1 cellular context compared by ENCODE assay signal in the genomic region with DNA sequence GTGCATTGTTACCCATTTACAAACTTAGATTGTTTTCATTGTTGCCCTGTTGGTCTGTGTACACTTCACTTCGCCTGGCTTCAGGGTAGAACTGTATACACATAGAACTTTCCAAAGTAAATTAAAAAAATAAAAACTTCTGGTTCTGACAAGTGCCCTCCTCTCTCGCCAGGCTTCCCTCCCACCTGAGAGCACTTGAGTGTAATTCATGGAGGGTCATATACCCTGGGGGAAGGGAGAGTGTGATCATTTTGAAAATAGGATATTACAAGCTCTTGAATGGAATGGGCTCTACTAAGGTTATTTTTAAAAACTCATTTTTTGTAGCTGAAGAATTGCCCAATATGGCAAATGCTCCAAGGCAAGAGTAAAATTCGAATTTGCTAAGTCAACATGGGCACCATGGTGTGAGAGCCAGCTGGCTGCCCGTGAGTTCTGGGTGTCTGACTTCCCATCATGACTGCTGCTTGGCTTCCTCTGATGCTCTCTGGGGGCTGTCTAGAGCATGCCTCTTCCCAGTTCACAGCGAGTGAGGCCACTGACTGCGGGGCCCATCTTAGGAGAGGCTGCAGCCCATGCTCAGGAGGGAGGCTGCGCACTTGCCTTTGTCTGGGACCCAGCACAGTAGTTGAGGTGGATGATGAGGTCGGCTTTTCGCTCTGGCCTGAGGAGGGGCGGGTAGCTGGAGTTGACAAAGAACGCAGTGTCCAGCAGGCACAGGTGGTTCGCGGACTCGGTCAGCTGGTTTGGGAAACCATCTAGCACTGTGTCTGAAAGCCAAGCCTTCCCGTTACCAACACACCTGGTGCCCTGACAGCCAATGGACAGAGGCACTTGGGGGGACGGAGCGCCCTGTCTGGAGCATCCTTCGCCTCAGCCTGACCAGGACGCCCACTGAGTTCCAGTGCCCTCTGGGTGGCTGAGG.
TF ChIP-seq lines count a peak whose summit lies in the region.

No MANE protein-coding gene starts in this region.

TF ChIP-seq in HepG2, 621 proteins besides CTCF, POLR2A, EP300 and RAD21:
- TF ChIP-seq, protein P1, sequence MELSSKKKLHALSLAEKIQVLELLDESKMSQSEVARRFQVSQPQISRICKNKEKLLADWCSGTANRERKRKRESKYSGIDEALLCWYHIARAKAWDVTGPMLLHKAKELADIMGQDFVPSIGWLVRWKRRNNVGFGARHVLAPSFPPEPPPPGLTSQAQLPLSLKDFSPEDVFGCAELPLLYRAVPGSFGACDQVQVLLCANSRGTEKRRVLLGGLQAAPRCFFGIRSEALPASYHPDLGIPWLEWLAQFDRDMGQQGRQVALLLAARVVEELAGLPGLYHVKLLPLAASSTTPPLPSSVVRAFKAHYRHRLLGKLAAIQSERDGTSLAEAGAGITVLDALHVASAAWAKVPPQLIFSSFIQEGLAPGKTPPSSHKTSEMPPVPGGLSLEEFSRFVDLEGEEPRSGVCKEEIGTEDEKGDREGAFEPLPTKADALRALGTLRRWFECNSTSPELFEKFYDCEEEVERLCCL (CRISPR knock-in tag; IDR thresholded peaks at IDR 0.05; ENCODE audit: borderline replicate concordance): no peak
- TF ChIP-seq ZNF292 (CRISPR knock-in tag; IDR thresholded peaks at IDR 0.05; ENCODE audit: borderline replicate concordance, low read depth): no peak
- TF ChIP-seq RNF219 (CRISPR knock-in tag; IDR thresholded peaks at IDR 0.05): no peak
